In the genomic region with DNA sequence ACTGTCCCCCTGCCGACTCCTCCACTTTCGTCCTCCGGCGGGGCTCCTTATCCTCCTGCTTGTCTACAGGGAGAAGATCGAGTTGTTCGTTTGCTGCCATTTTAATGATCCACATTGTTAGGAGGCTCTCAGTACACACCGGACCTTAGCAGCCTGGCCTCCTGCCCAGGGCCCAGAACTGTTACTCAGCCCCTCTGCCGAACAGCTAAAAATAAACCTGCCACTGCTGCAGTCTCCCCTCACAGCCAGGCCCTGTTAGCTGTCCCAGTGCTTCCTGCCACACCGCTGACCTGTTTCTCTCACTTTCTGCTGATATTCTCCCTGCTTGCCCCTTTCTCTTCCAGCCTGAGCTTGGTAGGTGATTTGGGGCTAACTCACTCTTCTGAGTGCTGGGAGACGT, we compare ENCODE assay signal across 10 cellular contexts. TPM values are rescaled to one million over a fixed set of nuclear protein-coding genes. Genes with fewer than 3 reads are reported as not detected.
A peak's percentile ranks its signal among the peaks of the same experiment; 100 is the strongest.
DNase-seq lines count a peak whose midpoint lies in the region; ATAC-seq and FAIRE-seq lines count a peak whose summit lies in the region.
"Had no signal": no experiment of that assay in that cellular context is flagged by ENCODE, and none has a peak within 500 bp of the region (broad histone marks: within the 10 kb centered on the region; RNA-seq: fewer than 3 reads in every experiment).

No MANE protein-coding gene starts in this region.

- DNase-seq in M059J (ENCODE audit: low read depth): peak; percentile 89
- DNase-seq in cerebellar nuclear complex (lab: John Stamatoyannopoulos, UW): peak; percentile 29 to 30
- DNase-seq in left colon: peak; percentile 46 to 65
- peak in 28 of 49 donors; percentile 18 to 77 (median 43) for DNase-seq in substantia nigra (lab: John Stamatoyannopoulos, UW)
- DNase-seq in NCI-H2227 treated with DMSO at 0.1 percent for 48 hours (lab: John Stamatoyannopoulos, UW): no peak
- no peak for DNase-seq in urothelium cell line (ENCODE audit: low spot score)
- DNase-seq in SJCRH30: no peak

- H3K36me3 ChIP-seq in SJCRH30: peaks cover 12% of the 10 kb centered on the region

- peaks cover 46% of the 10 kb centered on the region for H3K4me1 ChIP-seq in SJCRH30

- no peaks in the 10 kb centered on the region for H3K9me3 ChIP-seq in SJCRH30 (replicated peaks)

- peak; percentile 27 for ATAC-seq in left colon
- ATAC-seq in GM21515 (IDR thresholded peaks at IDR 0.05; ENCODE audit: unreplicated experiment): no peak

- H3K4me3 ChIP-seq in SJCRH30: no peak overlapping the region

- H3K27me3 ChIP-seq in SJCRH30: no peaks in the 10 kb centered on the region

- H3K27ac ChIP-seq in substantia nigra (ENCODE audit: low read depth, low read length, poor library complexity, severe bottlenecking) (peak overlapping the region; percentile 54), SJCRH30 (no peak overlapping the region)
- H3K27ac ChIP-seq: KMS-11 had no signal

- no peak for FAIRE-seq in urothelium cell line (lab: Jason Lieb, UNC)
- FAIRE-seq: TTC549 had no signal

- intact Hi-C loops in left colon (cut with DNase I, micrococcal nuclease): no loop called here

RNA-seq across cellular contexts. Expression of gene MAPKAPK2, which starts 8.3 kb away (rescaled TPM):
- total RNA-seq in M059J (2014; rRNA removed; shearing (Covaris generic)): 28.8 and 55.8 TPM in 2 replicates
- total RNA-seq in left colon: 10 to 100 TPM; 62.5 to 80.8 TPM
- 64.4 and 67.6 TPM in 2 replicates for total RNA-seq in SJCRH30 (2014; rRNA removed; shearing (Covaris generic))

RNA-seq across cellular contexts. Expression of gene DYRK3, which starts 57.7 kb away (rescaled TPM):
- 21.9 and 22.3 TPM in 2 replicates for total RNA-seq in M059J (2014; rRNA removed; shearing (Covaris generic))
- total RNA-seq in left colon: 1 to 10 TPM in 1 of 2 donors, under 1 TPM in 1; 0.58 to 1.2 TPM
- 12.7 and 14.4 TPM in 2 replicates for total RNA-seq in SJCRH30 (2014; rRNA removed; shearing (Covaris generic))

Comparison
In these comparisons a context has a peak if more than half of its experiments do, and no peak if none do; other contexts are left out.
1. DNase-seq: peak in M059J (single experiment), cerebellar nuclear complex (2 of 2), left colon (2 of 2) and substantia nigra (28 of 49); none in NCI-H2227 treated with DMSO at 0.1 percent for 48 hours (single experiment), urothelium cell line (single experiment) and SJCRH30 (0 of 2).